ENCODE assay signal across 26 cellular contexts in the genomic region with DNA sequence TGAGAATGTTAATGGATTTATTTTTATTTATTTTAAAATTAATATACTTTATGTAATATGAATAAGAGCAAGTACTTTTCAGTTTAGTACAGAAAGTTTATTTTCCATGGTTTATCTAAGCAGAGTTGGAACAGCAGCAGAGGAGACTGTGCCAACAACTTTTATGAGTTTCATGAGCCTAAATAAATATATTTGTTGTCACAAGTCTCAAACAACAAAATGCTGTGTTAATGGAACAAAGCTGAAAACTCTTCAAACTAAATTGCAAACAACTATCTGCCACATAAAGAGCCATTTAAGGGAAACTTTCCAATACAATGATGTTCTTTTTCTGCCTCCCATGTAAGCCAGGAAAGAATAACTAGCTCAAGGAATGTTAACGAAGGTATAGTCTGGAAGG.
"Had no signal": no experiment of that assay in that cellular context is flagged by ENCODE, and none has a peak within 500 bp of the region (broad histone marks: within the 10 kb centered on the region; RNA-seq: fewer than 3 reads in every experiment).

No MANE protein-coding gene starts in this region.

- FAIRE-seq: TTC549 had no signal

- H3K4me3 Mint-ChIP-seq: activated CD4-positive, alpha-beta memory T cell treated with anti-CD3 and anti-CD28 coated beads, Interleukin-2, amount 10 ng/mL, durations not matched to agents 7 days and 5 days; activated CD4-positive, alpha-beta T cell treated with anti-CD3 and anti-CD28 coated beads, Interleukin-2, amount 10 ng/mL, durations not matched to agents 7 days and 5 days; activated naive CD8-positive, alpha-beta T cell treated with anti-CD3 and anti-CD28 coated beads, Interleukin-2, amount 10 ng/mL, durations not matched to agents 7 days and 5 days; T-cell had no signal

- H3K27ac ChIP-seq: adrenal gland, SK-N-MC had no signal

- H3K36me3 ChIP-seq: adrenal gland had no signal

- H3K27me3 Mint-ChIP-seq: activated CD4-positive, alpha-beta memory T cell treated with anti-CD3 and anti-CD28 coated beads, Interleukin-2, amount 10 ng/mL, durations not matched to agents 7 days and 5 days; activated CD4-positive, alpha-beta T cell treated with anti-CD3 and anti-CD28 coated beads, Interleukin-2, amount 10 ng/mL, durations not matched to agents 7 days and 5 days; activated naive CD8-positive, alpha-beta T cell treated with anti-CD3 and anti-CD28 coated beads, Interleukin-2, amount 10 ng/mL, durations not matched to agents 7 days and 5 days; T-cell had no signal

- H3K36me3 Mint-ChIP-seq: activated naive CD8-positive, alpha-beta T cell treated with anti-CD3 and anti-CD28 coated beads, Interleukin-2, amount 10 ng/mL, durations not matched to agents 7 days and 5 days; T-cell had no signal

- H3K9me3 ChIP-seq: adrenal gland had no signal

- DNase-seq: activated CD4-positive, alpha-beta memory T cell treated with anti-CD3 and anti-CD28 coated beads, Interleukin-2, amount 10 ng/mL, durations not matched to agents 7 days and 5 days; activated CD4-positive, alpha-beta T cell treated with anti-CD3 and anti-CD28 coated beads, Interleukin-2, amount 10 ng/mL, durations not matched to agents 7 days and 5 days; activated CD4-positive, CD25-positive, alpha-beta regulatory T cell; activated naive CD4-positive, alpha-beta T cell treated with anti-CD3 and anti-CD28 coated beads, Interleukin-2, amount 50 U/mL, for 16 hours; activated naive CD8-positive, alpha-beta T cell treated with anti-CD3 and anti-CD28 coated beads, Interleukin-2, amount 10 ng/mL, durations not matched to agents 7 days and 5 days; activated T-cell treated with anti-CD3 and anti-CD28 coated beads for 4 hours; activated T-cell treated with anti-CD3 and anti-CD28 coated beads, Interleukin-2, amount 50 U/mL, for 48 hours; adrenal gland; anterior cingulate cortex; caudate nucleus; KG1; NCI-H1092; NCI-H1417; NCI-H2029; NCI-H2107; NCI-H2171 treated with DMSO at 0.1 percent for 48 hours; NCI-H226; NCI-H526 treated with DMSO at 0.1 percent for 48 hours; NCI-H82; SIG-M5; T-cell; T-helper 2 cell; T1000 had no signal

- H3K4me1 ChIP-seq: adrenal gland had no signal

- H3K4me1 Mint-ChIP-seq: activated CD4-positive, alpha-beta memory T cell treated with anti-CD3 and anti-CD28 coated beads, Interleukin-2, amount 10 ng/mL, durations not matched to agents 7 days and 5 days; activated CD4-positive, alpha-beta T cell treated with anti-CD3 and anti-CD28 coated beads, Interleukin-2, amount 10 ng/mL, durations not matched to agents 7 days and 5 days; activated naive CD8-positive, alpha-beta T cell treated with anti-CD3 and anti-CD28 coated beads, Interleukin-2, amount 10 ng/mL, durations not matched to agents 7 days and 5 days; T-cell had no signal

- H3K27ac Mint-ChIP-seq: activated CD4-positive, alpha-beta memory T cell treated with anti-CD3 and anti-CD28 coated beads, Interleukin-2, amount 10 ng/mL, durations not matched to agents 7 days and 5 days; activated CD4-positive, alpha-beta T cell treated with anti-CD3 and anti-CD28 coated beads, Interleukin-2, amount 10 ng/mL, durations not matched to agents 7 days and 5 days; activated naive CD8-positive, alpha-beta T cell treated with anti-CD3 and anti-CD28 coated beads, Interleukin-2, amount 10 ng/mL, durations not matched to agents 7 days and 5 days; activated T-helper 2 cell treated with anti-CD3 and anti-CD28 coated beads, Interferon-gamma antibody, Interleukin-2, Interleukin-4, amounts not matched to agents 10 μg/mL and 5 μg/mL and 100 μg/mL, durations not matched to agents 14 hours and 24 hours and 36 hours; T-cell had no signal

- H3K4me3 ChIP-seq: adrenal gland, SK-N-MC had no signal
